10 cellular contexts compared by ENCODE assay signal in genomic region chr2:201194097-201194496, GRCh38. TPM values are rescaled to one million over a fixed set of nuclear protein-coding genes. Genes with fewer than 3 reads are reported as not detected.
A peak's percentile ranks its signal among the peaks of the same experiment; 100 is the strongest.
DNase-seq lines count a peak whose midpoint lies in the region; ATAC-seq and TF ChIP-seq lines count a peak whose summit lies in the region.
"Had no signal": no experiment of that assay in that cellular context is flagged by ENCODE, and none has a peak within 500 bp of the region (broad histone marks: within the 10 kb centered on the region; RNA-seq: fewer than 3 reads in every experiment).

No MANE protein-coding gene starts in this region.

- ATAC-seq in CD4-positive, alpha-beta T cell (ENCODE audit: poor library complexity) = peak; percentile 68
- ATAC-seq in GM19395 (IDR thresholded peaks at IDR 0.05; ENCODE audit: unreplicated experiment) (peak; percentile 91), HG03159 (IDR thresholded peaks at IDR 0.05; ENCODE audit: unreplicated experiment) (peak; percentile 95)
- ATAC-seq in activated naive CD8-positive, alpha-beta T cell treated with anti-CD3 and anti-CD28 coated beads, Interleukin-2, amount 10 ng/mL, durations not matched to agents 7 days and 5 days (ENCODE audit: low read depth) = peak; percentile 66

- peak overlapping the region; percentile 68 for H3K4me3 Mint-ChIP-seq in CD4-positive, alpha-beta T cell
- H3K4me3 Mint-ChIP-seq in activated naive CD8-positive, alpha-beta T cell treated with anti-CD3 and anti-CD28 coated beads, Interleukin-2, amount 10 ng/mL, durations not matched to agents 7 days and 5 days = peak overlapping the region; percentile 79
- H3K4me3 Mint-ChIP-seq: nephron had no signal

- peaks cover 78% of the 10 kb centered on the region for H3K4me1 Mint-ChIP-seq in CD4-positive, alpha-beta T cell (ENCODE audit: low read depth)
- H3K4me1 Mint-ChIP-seq in activated naive CD8-positive, alpha-beta T cell treated with anti-CD3 and anti-CD28 coated beads, Interleukin-2, amount 10 ng/mL, durations not matched to agents 7 days and 5 days = peaks cover 52% of the 10 kb centered on the region
- H3K4me1 Mint-ChIP-seq: nephron had no signal

- POLR2A ChIA-PET in CD4-positive, alpha-beta T cell (lab: Charles Lee) = interaction anchor here (0.5 to 2.6 kb wide), 15 partner anchors 8 to 1441 kb away, joined by 3 to 21 read pairs (median 4); partner anchors contain the start of genes CASP10, CASP8, CFLAR and CLK1
- POLR2A ChIA-PET in activated naive CD8-positive, alpha-beta T cell treated with anti-CD3 and anti-CD28 coated beads, Interleukin-2, amount 10 ng/mL, durations not matched to agents 7 days and 5 days (lab: Charles Lee) = interaction anchor here (0.6 to 3.0 kb wide), 7 partner anchors 8 to 258 kb away, joined by 3 to 11 read pairs (median 6); partner anchors contain the start of genes CASP10 and STRADB

- intact Hi-C loops in CD4-positive, alpha-beta T cell (cut with DNase I, micrococcal nuclease) = no loop called here

- no peaks in the 10 kb centered on the region for H3K9me3 Mint-ChIP-seq in CD4-positive, alpha-beta T cell
- H3K9me3 Mint-ChIP-seq in activated naive CD8-positive, alpha-beta T cell treated with anti-CD3 and anti-CD28 coated beads, Interleukin-2, amount 10 ng/mL, durations not matched to agents 7 days and 5 days = no peaks in the 10 kb centered on the region
- H3K9me3 Mint-ChIP-seq: nephron had no signal

- peak overlapping the region; percentile 91 for H3K27ac Mint-ChIP-seq in CD4-positive, alpha-beta T cell
- H3K27ac Mint-ChIP-seq in activated naive CD8-positive, alpha-beta T cell treated with anti-CD3 and anti-CD28 coated beads, Interleukin-2, amount 10 ng/mL, durations not matched to agents 7 days and 5 days = peak overlapping the region; percentile 89
- H3K27ac Mint-ChIP-seq: nephron had no signal

- H3K36me3 Mint-ChIP-seq in CD4-positive, alpha-beta T cell (ENCODE audit: low read depth) = peaks cover 82% of the 10 kb centered on the region
- H3K36me3 Mint-ChIP-seq in activated naive CD8-positive, alpha-beta T cell treated with anti-CD3 and anti-CD28 coated beads, Interleukin-2, amount 10 ng/mL, durations not matched to agents 7 days and 5 days = peaks cover 61% of the 10 kb centered on the region

- TF ChIP-seq CTCF in CD4-positive, alpha-beta T cell (IDR thresholded peaks at IDR 0.05) = no peak

- CTCF ChIA-PET in CD4-positive, alpha-beta T cell (lab: Charles Lee) = interaction anchor here (0.9 to 6.4 kb wide), 3 partner anchors 11 to 39 kb away, joined by 3 to 50 read pairs (median 26); partner anchors contain the start of gene CASP10

- no peaks in the 10 kb centered on the region for H3K9me3 ChIP-seq in CD4-positive, alpha-beta T cell (ENCODE audit: control insufficient read depth, low read length)

- no peaks in the 10 kb centered on the region for H3K27me3 Mint-ChIP-seq in CD4-positive, alpha-beta T cell
- H3K27me3 Mint-ChIP-seq in activated naive CD8-positive, alpha-beta T cell treated with anti-CD3 and anti-CD28 coated beads, Interleukin-2, amount 10 ng/mL, durations not matched to agents 7 days and 5 days = no peaks in the 10 kb centered on the region

- H3K27me3 ChIP-seq in CD4-positive, alpha-beta T cell (ENCODE audit: control insufficient read depth, insufficient read depth, low read length) = no peaks in the 10 kb centered on the region

- peak overlapping the region; percentile 51 for H3K27ac ChIP-seq in CD4-positive, alpha-beta T cell (ENCODE audit: low read depth, low read length)

- DNase-seq in CD4-positive, alpha-beta T cell = no peak
- no peak for DNase-seq in activated naive CD8-positive, alpha-beta T cell treated with anti-CD3 and anti-CD28 coated beads, Interleukin-2, amount 10 ng/mL, durations not matched to agents 7 days and 5 days
- DNase-seq in DMS153 treated with DMSO at 0.1 percent for 48 hours (lab: John Stamatoyannopoulos, UW; ENCODE audit: unreplicated experiment) (no peak), NCI-H2227 (lab: John Stamatoyannopoulos, UW; ENCODE audit: unreplicated experiment) (no peak), DMS53 treated with DMSO at 0.1 percent for 48 hours (lab: John Stamatoyannopoulos, UW; ENCODE audit: unreplicated experiment) (no peak), hippocampal formation (lab: John Stamatoyannopoulos, UW) (no peak)
- DNase-seq: NCI-H774 had no signal

RNA-seq across cellular contexts. Expression of gene CASP10, which starts 11.2 kb away (rescaled TPM):
- total RNA-seq in CD4-positive, alpha-beta T cell = 10 to 100 TPM; 12.6 to 13.7 TPM
- 10 to 100 TPM; 45.2 to 46.1 TPM for total RNA-seq in activated naive CD8-positive, alpha-beta T cell treated with anti-CD3 and anti-CD28 coated beads, Interleukin-2, amount 10 ng/mL, durations not matched to agents 7 days and 5 days
